Comparison of ENCODE assay signal across 9 cellular contexts in the genomic region with DNA sequence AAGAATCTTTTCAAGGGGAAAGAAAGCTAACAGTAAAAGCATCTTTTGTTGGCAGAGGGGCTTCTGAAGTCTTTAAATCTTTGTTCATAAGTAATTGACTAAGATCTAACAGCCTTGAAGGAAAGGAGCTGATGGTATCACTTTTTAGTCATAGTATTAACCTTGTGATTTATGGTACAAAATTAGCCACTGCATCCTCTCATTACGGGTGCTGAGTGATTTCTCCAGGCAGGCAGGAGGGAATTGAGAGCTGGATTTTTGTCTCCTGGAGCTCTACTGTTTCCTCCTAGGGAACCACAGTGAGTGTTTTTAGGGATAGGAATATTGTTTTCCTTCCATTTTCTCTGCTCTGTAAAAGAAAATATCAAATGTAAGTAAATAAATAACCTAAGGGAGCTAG.
DNase-seq lines count a peak whose midpoint lies in the region; ATAC-seq and TF ChIP-seq lines count a peak whose summit lies in the region.
"Had no signal": no experiment of that assay in that cellular context is flagged by ENCODE, and none has a peak within 500 bp of the region (broad histone marks: within the 10 kb centered on the region; RNA-seq: fewer than 3 reads in every experiment).

No MANE protein-coding gene starts in this region.

- no peak overlapping the region for H2AFZ ChIP-seq in mesenchymal stem cell (ENCODE audit: low read depth, low read length)

- DNase-seq in NCI-H1417 (lab: John Stamatoyannopoulos, UW) = peak in 2 of 3 experiments; percentile 63 to 88
- DNase-seq in amniotic epithelial cell (ENCODE audit: low read depth) = peak; percentile 40
- peak; percentile 31 for DNase-seq in mesenchymal stem cell
- DNase-seq in thoracic aorta (ENCODE audit: low spot score) = no peak
- no peak for DNase-seq in D341Med (ENCODE audit: low spot score)
- no peak for DNase-seq in cerebellar nuclear complex (lab: John Stamatoyannopoulos, UW)
- DNase-seq: Calu3, NCI-H1694 had no signal

- H2BK12ac ChIP-seq in mesenchymal stem cell (ENCODE audit: low read length in 2 of 2) = no peak overlapping the region

- no peak overlapping the region for H4K8ac ChIP-seq in mesenchymal stem cell (ENCODE audit: low read length)

- peak overlapping the region; percentile 62 for H3K27ac ChIP-seq in mesenchymal stem cell (ENCODE audit: low read length, poor library complexity, severe bottlenecking)
- peak overlapping the region; percentile 81 to 93 for H3K27ac ChIP-seq in thoracic aorta

- no peak overlapping the region for H4K91ac ChIP-seq in mesenchymal stem cell (ENCODE audit: low read length)

- H3K9ac ChIP-seq in mesenchymal stem cell (ENCODE audit: low read length) = peak overlapping the region; percentile 45

- H3K14ac ChIP-seq in mesenchymal stem cell (ENCODE audit: low read length in 2 of 2) = no peak overlapping the region

- H3K36me3 ChIP-seq in mesenchymal stem cell (ENCODE audit: control insufficient read depth in 1 of 2, insufficient read depth in 2 of 2, low read depth in 1 of 2, low read length in 2 of 2) (no peaks in the 10 kb centered on the region), thoracic aorta (no peaks in the 10 kb centered on the region)

- no peak overlapping the region for H2AK5ac ChIP-seq in mesenchymal stem cell (ENCODE audit: low read length, severe bottlenecking)

- no peak overlapping the region for H3K4me2 ChIP-seq in mesenchymal stem cell (ENCODE audit: low read length, poor library complexity, severe bottlenecking)

- no peak overlapping the region for H3K18ac ChIP-seq in mesenchymal stem cell (ENCODE audit: low read depth in 1 of 2, low read length in 2 of 2)

- H2BK15ac ChIP-seq in mesenchymal stem cell (ENCODE audit: low read depth, poor library complexity, severe bottlenecking) = no peak overlapping the region

- H2BK5ac ChIP-seq in mesenchymal stem cell (ENCODE audit: low read depth, low read length, poor library complexity, severe bottlenecking) = no peak overlapping the region

- H3K79me1 ChIP-seq in mesenchymal stem cell (replicated peaks; ENCODE audit: low read length, poor library complexity, severe bottlenecking) = no peaks in the 10 kb centered on the region

- no peak overlapping the region for H3K4me3 ChIP-seq in mesenchymal stem cell (ENCODE audit: insufficient read depth in 1 of 2, low read depth in 1 of 2, low read length in 2 of 2)
- peak overlapping the region; percentile 38 for H3K4me3 ChIP-seq in thoracic aorta

- no peak for TF ChIP-seq CTCF in thoracic aorta (IDR thresholded peaks at IDR 0.05)

- H3K9me3 ChIP-seq in mesenchymal stem cell (ENCODE audit: control insufficient read depth, low read length) (no peaks in the 10 kb centered on the region), thoracic aorta (no peaks in the 10 kb centered on the region)

- no peak overlapping the region for H3K4ac ChIP-seq in mesenchymal stem cell (ENCODE audit: low read depth in 1 of 2, low read length in 2 of 2)

- H2BK120ac ChIP-seq in mesenchymal stem cell (ENCODE audit: low read depth, low read length) = no peak overlapping the region

- H3K23ac ChIP-seq in mesenchymal stem cell (ENCODE audit: low read length in 2 of 2) = no peak overlapping the region

- 10% methylated on average over 1 of the region's 1 CpG for WGBS in mesenchymal stem cell

- H3K27me3 ChIP-seq in mesenchymal stem cell (ENCODE audit: control insufficient read depth in 1 of 2, insufficient read depth in 1 of 2, low read length in 2 of 2) (no peaks in the 10 kb centered on the region), thoracic aorta (replicated peaks; ENCODE audit: insufficient read depth) (no peaks in the 10 kb centered on the region)

- ATAC-seq in thoracic aorta (ENCODE audit: insufficient number of reproducible peaks, low FRiP score, low read depth) (no peak), GM18861 (IDR thresholded peaks at IDR 0.05; ENCODE audit: unreplicated experiment) (no peak)

- H3K4me1 ChIP-seq in mesenchymal stem cell (ENCODE audit: control insufficient read depth, insufficient read depth, low read depth, low read length) (peaks cover 10% of the 10 kb centered on the region), thoracic aorta (ENCODE audit: control insufficient read depth in 1 of 2, low read depth in 2 of 2) (peaks cover 26 to 58% of the 10 kb centered on the region in 2 donors)

Comparison
In these comparisons a context has a peak if more than half of its experiments do, and no peak if none do; other contexts are left out.
1. DNase-seq: peak in NCI-H1417 (2 of 3), amniotic epithelial cell (single experiment) and mesenchymal stem cell (single experiment); none in thoracic aorta (single experiment), D341Med (single experiment) and cerebellar nuclear complex (0 of 2).